In the genomic region with DNA sequence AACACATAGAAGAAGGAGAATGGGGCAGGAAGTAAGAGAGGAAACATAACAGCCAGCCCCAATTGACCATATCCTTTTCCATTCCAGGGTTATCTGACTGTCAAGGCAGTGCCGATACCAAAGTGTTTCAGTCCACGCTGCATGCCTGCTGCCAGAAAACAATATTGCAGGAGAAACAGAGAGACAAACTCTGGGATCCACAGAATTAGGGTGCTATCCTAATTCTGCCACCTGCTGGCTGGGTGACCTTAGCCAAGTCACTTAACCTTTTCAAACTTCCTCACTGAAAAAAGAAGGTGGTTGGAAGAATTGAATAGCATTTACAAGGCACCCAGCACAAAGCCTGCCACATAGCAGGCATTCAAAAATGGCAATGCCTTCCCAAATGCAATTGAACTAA, we compare ENCODE assay signal across 14 cellular contexts. TPM values are rescaled to one million over a fixed set of nuclear protein-coding genes. Genes with fewer than 3 reads are reported as not detected.
DNase-seq lines count a peak whose midpoint lies in the region; ATAC-seq, FAIRE-seq and TF ChIP-seq lines count a peak whose summit lies in the region.
"Had no signal": no experiment of that assay in that cellular context is flagged by ENCODE, and none has a peak within 500 bp of the region (broad histone marks: within the 10 kb centered on the region; RNA-seq: fewer than 3 reads in every experiment).

No MANE protein-coding gene starts in this region.

- no peak overlapping the region for H3K4me2 ChIP-seq in SU-DHL-6 (ENCODE audit: low read depth, low read length, poor library complexity, severe bottlenecking)
- H3K4me2 ChIP-seq: KMS-11 had no signal

- H3K27ac Mint-ChIP-seq in stimulated activated naive CD8-positive, alpha-beta T cell treated with anti-CD3 and anti-CD28 coated beads, Interleukin-15, amount 100 ng/mL, for 72 hours = no peak overlapping the region
- H3K27ac Mint-ChIP-seq: brain had no signal

- H3K9me3 ChIP-seq in SU-DHL-6 (ENCODE audit: insufficient read depth, low read length) (no peaks in the 10 kb centered on the region), kidney (ENCODE audit: control insufficient read depth in 1 of 2, low read length in 2 of 2) (no peaks in the 10 kb centered on the region)
- H3K9me3 ChIP-seq: BE2C, HAP-1, transverse colon had no signal

- no peaks in the 10 kb centered on the region for H3K4me1 ChIP-seq in kidney (ENCODE audit: control insufficient read depth in 1 of 2, insufficient read depth in 1 of 2, low read depth in 1 of 2, low read length in 2 of 2)
- H3K4me1 ChIP-seq: BE2C had no signal

- H3K4me3 Mint-ChIP-seq in stimulated activated naive CD8-positive, alpha-beta T cell treated with anti-CD3 and anti-CD28 coated beads, Interleukin-15, amount 100 ng/mL, for 72 hours = no peak overlapping the region
- H3K4me3 Mint-ChIP-seq: brain had no signal

- peak; percentile 48 for DNase-seq in stimulated activated naive CD8-positive, alpha-beta T cell treated with anti-CD3 and anti-CD28 coated beads, Interleukin-15, Interleukin-2, amounts not matched to agents 100 U/mL and 50 U/mL, for 24 hours
- no peak for DNase-seq in stimulated activated naive CD8-positive, alpha-beta T cell treated with anti-CD3 and anti-CD28 coated beads, Interleukin-15, amount 100 ng/mL, for 72 hours
- DNase-seq in bronchial epithelial cell (ENCODE audit: low read depth) = peak; percentile 1
- no peak for DNase-seq in NCI-H187 treated with DMSO at 0.1 percent for 48 hours (lab: John Stamatoyannopoulos, UW)
- no peak for DNase-seq in anterior cingulate cortex (lab: John Stamatoyannopoulos, UW)
- DNase-seq in kidney = no peak
- DNase-seq: BE2C, retina, transverse colon had no signal

- H3K9me2 ChIP-seq in SU-DHL-6 (replicated peaks; ENCODE audit: insufficient read depth, low read length) = no peaks in the 10 kb centered on the region

- TF ChIP-seq CTCF in SU-DHL-6 (IDR thresholded peaks at IDR 0.05; ENCODE audit: insufficient read depth, low read length, poor library complexity, severe bottlenecking) (peak; percentile 62), bronchial epithelial cell (IDR thresholded peaks at IDR 0.05; ENCODE audit: insufficient read depth, low read length, severe bottlenecking) (peak; percentile 27), kidney (IDR thresholded peaks at IDR 0.05; ENCODE audit: borderline replicate concordance, extremely low read depth, insufficient read depth) (no peak)

- H3K4me3 ChIP-seq in SU-DHL-6 (ENCODE audit: insufficient read depth, low read length, poor library complexity, severe bottlenecking) (no peak overlapping the region), bronchial epithelial cell (ENCODE audit: low read depth, low read length) (no peak overlapping the region), kidney (ENCODE audit: low read length in 2 of 2) (no peak overlapping the region)
- H3K4me3 ChIP-seq: HAP-1, transverse colon had no signal

- no peaks in the 10 kb centered on the region for H3F3A ChIP-seq in SU-DHL-6 (ENCODE audit: insufficient read depth)

- ATAC-seq in stimulated activated naive CD8-positive, alpha-beta T cell treated with anti-CD3 and anti-CD28 coated beads, Interleukin-15, Interleukin-2, amounts not matched to agents 100 U/mL and 50 U/mL, for 24 hours = no peak
- ATAC-seq in stimulated activated naive CD8-positive, alpha-beta T cell treated with anti-CD3 and anti-CD28 coated beads, Interleukin-15, amount 100 ng/mL, for 72 hours = no peak
- no peak for ATAC-seq in HG03025 (IDR thresholded peaks at IDR 0.05; ENCODE audit: low FRiP score, unreplicated experiment)

- H3K36me3 ChIP-seq in SU-DHL-6 (ENCODE audit: low read length) (no peaks in the 10 kb centered on the region), bronchial epithelial cell (ENCODE audit: control insufficient read depth, insufficient read depth, low read length) (peaks cover 6% of the 10 kb centered on the region), kidney (ENCODE audit: control insufficient read depth in 1 of 2, insufficient read depth in 2 of 2, low read length in 2 of 2) (peaks cover 21 to 32% of the 10 kb centered on the region in 2 donors)
- H3K36me3 ChIP-seq: BE2C had no signal

- no peaks in the 10 kb centered on the region for H3K27me3 ChIP-seq in SU-DHL-6 (ENCODE audit: low read length)
- no peaks in the 10 kb centered on the region for H3K27me3 ChIP-seq in bronchial epithelial cell (ENCODE audit: control insufficient read depth, insufficient read depth, low read length)
- H3K27me3 ChIP-seq: BE2C, transverse colon had no signal

- H3K9ac ChIP-seq in SU-DHL-6 (ENCODE audit: low read length) = no peak overlapping the region
- H3K9ac ChIP-seq in kidney (ENCODE audit: low read length in 2 of 2) = no peak overlapping the region
- H3K9ac ChIP-seq: KMS-11 had no signal

- H4K20me1 ChIP-seq in SU-DHL-6 (ENCODE audit: low read depth, low read length) = no peaks in the 10 kb centered on the region

- no peaks in the 10 kb centered on the region for H3K27me3 Mint-ChIP-seq in stimulated activated naive CD8-positive, alpha-beta T cell treated with anti-CD3 and anti-CD28 coated beads, Interleukin-15, amount 100 ng/mL, for 72 hours
- H3K27me3 Mint-ChIP-seq: brain had no signal

- H3K27ac ChIP-seq in SU-DHL-6 (ENCODE audit: low read depth, low read length) (no peak overlapping the region), kidney (ENCODE audit: low read depth in 2 of 2, low read length in 2 of 2) (no peak overlapping the region)
- H3K27ac ChIP-seq: KMS-11, transverse colon had no signal

- peaks cover 60% of the 10 kb centered on the region for H3K4me1 Mint-ChIP-seq in stimulated activated naive CD8-positive, alpha-beta T cell treated with anti-CD3 and anti-CD28 coated beads, Interleukin-15, amount 100 ng/mL, for 72 hours

- no peaks in the 10 kb centered on the region for H3K79me2 ChIP-seq in SU-DHL-6 (ENCODE audit: insufficient read depth, low read length)

- no peaks in the 10 kb centered on the region for H3K9me3 Mint-ChIP-seq in stimulated activated naive CD8-positive, alpha-beta T cell treated with anti-CD3 and anti-CD28 coated beads, Interleukin-15, amount 100 ng/mL, for 72 hours
- H3K9me3 Mint-ChIP-seq: brain had no signal

- H2AFZ ChIP-seq in SU-DHL-6 (ENCODE audit: low read depth, low read length, severe bottlenecking) = no peak overlapping the region

- intact Hi-C loops in kidney (cut with DNase I) = no loop called here

- FAIRE-seq in bronchial epithelial cell (lab: Jason Lieb, UNC) = no peak
- no peak for FAIRE-seq in kidney (lab: Jason Lieb, UNC)

RNA-seq across cellular contexts. Expression of a gene that starts 32.0 kb away (rescaled TPM):
- total RNA-seq in bronchial epithelial cell (36.2 and 47.4 TPM in 2 replicates), kidney (104 TPM)
- polyA plus RNA-seq in kidney (ENCODE audit: insufficient read depth, low read depth, low replicate concordance) = 55.6 TPM

RNA-seq across cellular contexts. Expression of a gene that starts 32.0 kb away (rescaled TPM):
- total RNA-seq in bronchial epithelial cell (5.5 and 7.7 TPM in 2 replicates), kidney (17.2 TPM)
- polyA plus RNA-seq in kidney (ENCODE audit: insufficient read depth, low read depth, low replicate concordance) = 0.56 TPM

RNA-seq across cellular contexts. Expression of a gene that starts 48.9 kb away (rescaled TPM):
- 114 and 155 TPM in 2 replicates for total RNA-seq in bronchial epithelial cell
- total RNA-seq in kidney = 192 TPM
- polyA plus RNA-seq in kidney (ENCODE audit: insufficient read depth, low read depth, low replicate concordance) = 122 TPM

Comparison
In these comparisons a context has a peak if more than half of its experiments do, and no peak if none do; other contexts are left out.
1. DNase-seq: peak in stimulated activated naive CD8-positive, alpha-beta T cell treated with anti-CD3 and anti-CD28 coated beads, Interleukin-15, Interleukin-2, amounts not matched to agents 100 U/mL and 50 U/mL, for 24 hours (single experiment) and bronchial epithelial cell (single experiment); none in stimulated activated naive CD8-positive, alpha-beta T cell treated with anti-CD3 and anti-CD28 coated beads, Interleukin-15, amount 100 ng/mL, for 72 hours (0 of 2), NCI-H187 treated with DMSO at 0.1 percent for 48 hours (single experiment), anterior cingulate cortex (0 of 58) and kidney (single experiment).